1 cellular context compared by ENCODE assay signal in the genomic region with DNA sequence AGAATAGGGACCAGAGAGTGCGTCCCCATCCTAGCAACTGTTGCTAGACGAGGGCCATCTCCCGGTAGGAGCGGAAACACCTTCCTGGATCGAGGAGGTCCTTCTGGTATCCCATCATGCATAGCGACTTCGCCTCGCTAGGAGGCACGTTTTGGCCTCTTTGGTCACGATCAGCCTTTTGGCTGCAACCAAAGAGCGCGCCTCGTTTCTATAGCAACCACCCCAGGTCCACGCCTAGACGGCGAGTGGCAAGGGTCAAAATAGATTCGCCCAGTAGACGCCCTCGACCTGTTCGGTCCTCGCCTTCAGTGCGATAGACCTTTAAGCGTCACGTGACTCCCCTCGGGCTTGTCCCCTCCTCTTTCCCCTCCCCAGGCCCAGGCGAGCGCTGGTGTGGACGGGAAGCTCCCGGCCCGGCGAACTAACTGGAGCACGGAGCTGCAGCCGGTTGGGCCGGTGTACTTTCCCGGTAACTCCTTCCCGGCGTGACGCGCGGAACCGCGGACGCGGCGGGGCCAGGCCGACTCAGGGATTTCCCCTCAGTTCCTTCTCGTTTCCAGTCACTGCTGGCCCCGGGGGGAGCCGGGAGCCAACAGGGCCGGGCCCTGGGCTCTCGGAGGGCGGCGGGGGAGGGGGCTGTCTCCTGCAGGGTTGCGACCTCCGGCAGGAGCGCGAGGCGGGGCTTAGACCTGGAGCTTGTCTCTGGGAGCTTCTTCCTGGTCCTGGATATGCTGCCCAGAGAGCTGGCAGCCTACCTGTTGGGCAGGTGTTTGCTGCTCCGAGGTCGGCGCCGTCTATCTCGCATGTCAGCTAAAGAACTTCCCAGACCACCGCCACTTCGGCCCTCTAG.
A peak's percentile ranks its signal among the peaks of the same experiment; 100 is the strongest.
TF ChIP-seq lines count a peak whose summit lies in the region.

A gene (plus strand): TSS at position 359 of the 850 bp plus-strand sequence. CDS start 2,258 bp downstream, outside the sequence.

TF ChIP-seq in HepG2, 621 proteins besides CTCF, POLR2A, EP300 and RAD21 (continued from another document and continues in another):
- TF ChIP-seq, protein P1, sequence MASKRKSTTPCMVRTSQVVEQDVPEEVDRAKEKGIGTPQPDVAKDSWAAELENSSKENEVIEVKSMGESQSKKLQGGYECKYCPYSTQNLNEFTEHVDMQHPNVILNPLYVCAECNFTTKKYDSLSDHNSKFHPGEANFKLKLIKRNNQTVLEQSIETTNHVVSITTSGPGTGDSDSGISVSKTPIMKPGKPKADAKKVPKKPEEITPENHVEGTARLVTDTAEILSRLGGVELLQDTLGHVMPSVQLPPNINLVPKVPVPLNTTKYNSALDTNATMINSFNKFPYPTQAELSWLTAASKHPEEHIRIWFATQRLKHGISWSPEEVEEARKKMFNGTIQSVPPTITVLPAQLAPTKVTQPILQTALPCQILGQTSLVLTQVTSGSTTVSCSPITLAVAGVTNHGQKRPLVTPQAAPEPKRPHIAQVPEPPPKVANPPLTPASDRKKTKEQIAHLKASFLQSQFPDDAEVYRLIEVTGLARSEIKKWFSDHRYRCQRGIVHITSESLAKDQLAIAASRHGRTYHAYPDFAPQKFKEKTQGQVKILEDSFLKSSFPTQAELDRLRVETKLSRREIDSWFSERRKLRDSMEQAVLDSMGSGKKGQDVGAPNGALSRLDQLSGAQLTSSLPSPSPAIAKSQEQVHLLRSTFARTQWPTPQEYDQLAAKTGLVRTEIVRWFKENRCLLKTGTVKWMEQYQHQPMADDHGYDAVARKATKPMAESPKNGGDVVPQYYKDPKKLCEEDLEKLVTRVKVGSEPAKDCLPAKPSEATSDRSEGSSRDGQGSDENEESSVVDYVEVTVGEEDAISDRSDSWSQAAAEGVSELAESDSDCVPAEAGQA (IDR thresholded peaks at IDR 0.05; ENCODE audit: low read depth): 0 out of 2 replicates have a peak, but pooled peaks have one; percentile 65
- TF ChIP-seq, protein P1 (CRISPR knock-in tag; IDR thresholded peaks at IDR 0.05; ENCODE audit: borderline replicate concordance): no peak
- TF ChIP-seq MEIS1 (CRISPR knock-in tag; IDR thresholded peaks at IDR 0.05; ENCODE audit: borderline replicate concordance): peak; percentile 46; the same call in 1 of the 2 replicates
- TF ChIP-seq ZSCAN12 (CRISPR knock-in tag; IDR thresholded peaks at IDR 0.05): no peak
- TF ChIP-seq, protein P2, sequence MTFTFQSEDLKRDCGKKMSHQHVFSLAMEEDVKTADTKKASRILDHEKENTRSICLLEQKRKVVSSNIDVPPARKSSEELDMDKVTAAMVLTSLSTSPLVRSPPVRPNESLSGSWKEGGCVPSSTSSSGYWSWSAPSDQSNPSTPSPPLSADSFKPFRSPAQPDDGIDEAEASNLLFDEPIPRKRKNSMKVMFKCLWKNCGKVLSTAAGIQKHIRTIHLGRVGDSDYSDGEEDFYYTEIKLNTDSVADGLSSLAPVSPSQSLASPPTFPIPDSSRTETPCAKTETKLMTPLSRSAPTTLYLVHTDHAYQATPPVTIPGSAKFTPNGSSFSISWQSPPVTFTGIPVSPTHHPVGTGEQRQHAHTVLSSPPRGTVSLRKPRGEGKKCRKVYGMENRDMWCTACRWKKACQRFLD (CRISPR knock-in tag; IDR thresholded peaks at IDR 0.05; ENCODE audit: borderline replicate concordance): peak; percentile 75; the same call in 1 of the 2 replicates
- 0 out of 2 replicates have a peak, but pooled peaks have one; percentile 19 for TF ChIP-seq ZNF510 (CRISPR knock-in tag; IDR thresholded peaks at IDR 0.05; ENCODE audit: low read depth)
- no peak for TF ChIP-seq ZNF75D (CRISPR knock-in tag; IDR thresholded peaks at IDR 0.05; ENCODE audit: borderline replicate concordance)
- TF ChIP-seq, protein P3, sequence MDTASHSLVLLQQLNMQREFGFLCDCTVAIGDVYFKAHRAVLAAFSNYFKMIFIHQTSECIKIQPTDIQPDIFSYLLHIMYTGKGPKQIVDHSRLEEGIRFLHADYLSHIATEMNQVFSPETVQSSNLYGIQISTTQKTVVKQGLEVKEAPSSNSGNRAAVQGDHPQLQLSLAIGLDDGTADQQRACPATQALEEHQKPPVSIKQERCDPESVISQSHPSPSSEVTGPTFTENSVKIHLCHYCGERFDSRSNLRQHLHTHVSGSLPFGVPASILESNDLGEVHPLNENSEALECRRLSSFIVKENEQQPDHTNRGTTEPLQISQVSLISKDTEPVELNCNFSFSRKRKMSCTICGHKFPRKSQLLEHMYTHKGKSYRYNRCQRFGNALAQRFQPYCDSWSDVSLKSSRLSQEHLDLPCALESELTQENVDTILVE (CRISPR knock-in tag; IDR thresholded peaks at IDR 0.05): peak; percentile 98
- TF ChIP-seq, protein P4, sequence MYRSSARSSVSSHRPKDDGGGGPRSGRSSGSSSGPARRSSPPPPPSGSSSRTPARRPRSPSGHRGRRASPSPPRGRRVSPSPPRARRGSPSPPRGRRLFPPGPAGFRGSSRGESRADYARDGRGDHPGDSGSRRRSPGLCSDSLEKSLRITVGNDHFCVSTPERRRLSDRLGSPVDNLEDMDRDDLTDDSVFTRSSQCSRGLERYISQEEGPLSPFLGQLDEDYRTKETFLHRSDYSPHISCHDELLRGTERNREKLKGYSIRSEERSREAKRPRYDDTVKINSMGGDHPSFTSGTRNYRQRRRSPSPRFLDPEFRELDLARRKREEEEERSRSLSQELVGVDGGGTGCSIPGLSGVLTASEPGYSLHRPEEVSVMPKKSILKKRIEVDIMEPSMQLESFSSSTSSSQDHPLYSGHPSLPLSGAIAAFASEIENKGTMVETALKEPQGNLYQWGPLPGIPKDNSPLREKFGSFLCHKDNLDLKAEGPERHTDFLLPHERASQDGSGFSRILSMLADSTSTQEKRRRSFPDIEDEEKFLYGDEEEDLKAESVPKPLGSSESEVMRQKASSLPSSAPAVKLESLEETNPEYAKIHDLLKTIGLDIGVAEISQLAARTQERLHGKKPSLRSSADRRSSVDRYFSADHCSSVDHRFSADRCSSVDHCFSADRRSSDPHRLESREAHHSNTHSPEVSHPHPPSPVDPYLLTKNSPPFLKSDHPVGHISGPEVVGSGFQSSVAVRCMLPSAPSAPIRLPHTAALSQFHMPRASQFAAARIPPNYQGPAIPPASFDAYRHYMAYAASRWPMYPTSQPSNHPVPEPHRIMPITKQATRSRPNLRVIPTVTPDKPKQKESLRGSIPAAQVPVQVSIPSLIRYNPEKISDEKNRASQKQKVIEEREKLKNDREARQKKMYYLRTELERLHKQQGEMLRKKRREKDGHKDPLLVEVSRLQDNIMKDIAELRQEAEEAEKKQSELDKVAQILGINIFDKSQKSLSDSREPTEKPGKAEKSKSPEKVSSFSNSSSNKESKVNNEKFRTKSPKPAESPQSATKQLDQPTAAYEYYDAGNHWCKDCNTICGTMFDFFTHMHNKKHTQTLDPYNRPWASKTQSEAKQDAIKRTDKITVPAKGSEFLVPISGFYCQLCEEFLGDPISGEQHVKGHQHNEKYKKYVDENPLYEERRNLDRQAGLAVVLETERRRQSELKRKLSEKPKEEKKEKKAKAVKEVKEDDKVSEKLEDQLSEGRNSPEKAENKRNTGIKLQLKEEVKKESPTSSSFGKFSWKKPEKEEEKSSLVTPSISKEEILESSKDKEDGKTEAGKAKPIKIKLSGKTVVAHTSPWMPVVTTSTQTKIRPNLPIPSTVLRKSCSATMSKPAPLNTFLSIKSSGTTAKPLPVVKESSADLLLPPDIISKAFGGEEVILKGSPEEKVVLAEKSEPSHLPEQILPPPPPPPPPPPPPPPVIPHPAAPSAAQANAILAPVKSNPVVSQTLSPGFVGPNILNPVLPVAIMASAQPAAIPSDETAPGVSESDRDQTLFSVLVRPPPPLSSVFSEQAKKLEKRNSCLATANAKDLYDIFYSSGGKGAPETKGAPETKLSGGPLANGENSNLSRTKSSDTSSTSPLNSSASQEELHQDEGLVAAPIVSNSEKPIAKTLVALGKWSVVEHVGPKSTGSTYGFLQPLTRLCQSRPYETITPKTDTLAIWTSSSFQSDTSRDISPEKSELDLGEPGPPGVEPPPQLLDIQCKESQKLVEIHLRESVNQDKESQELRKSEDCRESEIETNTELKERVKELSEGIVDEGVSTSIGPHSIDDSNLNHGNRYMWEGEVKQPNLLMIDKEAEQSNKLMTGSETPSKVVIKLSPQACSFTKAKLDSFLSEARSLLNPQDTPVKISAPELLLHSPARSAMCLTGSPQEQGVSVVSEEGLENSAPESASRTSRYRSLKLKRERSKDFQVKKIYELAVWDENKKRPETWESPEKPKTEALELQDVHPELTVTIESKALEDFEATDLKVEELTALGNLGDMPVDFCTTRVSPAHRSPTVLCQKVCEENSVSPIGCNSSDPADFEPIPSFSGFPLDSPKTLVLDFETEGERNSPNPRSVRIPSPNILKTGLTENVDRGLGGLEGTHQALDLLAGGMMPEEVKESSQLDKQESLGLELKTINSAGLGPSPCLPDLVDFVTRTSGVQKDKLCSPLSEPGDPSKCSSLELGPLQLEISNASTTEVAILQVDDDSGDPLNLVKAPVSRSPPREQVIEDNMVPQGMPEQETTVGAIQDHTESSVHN (CRISPR knock-in tag; IDR thresholded peaks at IDR 0.05): 0 out of 2 replicates have a peak, but pooled peaks have one; percentile 32
- peak; percentile 74 for TF ChIP-seq HDAC2 (CRISPR knock-in tag; IDR thresholded peaks at IDR 0.05)
- peak; percentile 25; the same call in 1 of the 2 replicates for TF ChIP-seq HOXD1 (CRISPR knock-in tag; IDR thresholded peaks at IDR 0.05)
- TF ChIP-seq KAT7 (CRISPR knock-in tag; IDR thresholded peaks at IDR 0.05; ENCODE audit: borderline replicate concordance): no peak; the same call in 1 of the 2 replicates
- TF ChIP-seq, protein P5, sequence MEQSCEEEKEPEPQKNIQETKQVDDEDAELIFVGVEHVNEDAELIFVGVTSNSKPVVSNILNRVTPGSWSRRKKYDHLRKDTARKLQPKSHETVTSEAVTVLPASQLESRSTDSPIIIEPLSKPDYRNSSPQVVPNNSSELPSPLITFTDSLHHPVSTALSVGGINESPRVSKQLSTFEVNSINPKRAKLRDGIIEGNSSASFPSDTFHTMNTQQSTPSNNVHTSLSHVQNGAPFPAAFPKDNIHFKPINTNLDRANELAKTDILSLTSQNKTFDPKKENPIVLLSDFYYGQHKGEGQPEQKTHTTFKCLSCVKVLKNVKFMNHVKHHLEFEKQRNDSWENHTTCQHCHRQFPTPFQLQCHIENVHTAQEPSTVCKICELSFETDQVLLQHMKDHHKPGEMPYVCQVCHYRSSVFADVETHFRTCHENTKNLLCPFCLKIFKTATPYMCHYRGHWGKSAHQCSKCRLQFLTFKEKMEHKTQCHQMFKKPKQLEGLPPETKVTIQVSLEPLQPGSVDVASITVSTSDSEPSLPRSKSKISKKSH (CRISPR knock-in tag; IDR thresholded peaks at IDR 0.05; ENCODE audit: borderline replicate concordance): 0 out of 2 replicates have a peak, but pooled peaks have one; percentile 37
- peak; percentile 43; the same call in 1 of the 2 replicates for TF ChIP-seq ZNF274 (CRISPR knock-in tag; IDR thresholded peaks at IDR 0.05)
- TF ChIP-seq SNAI1 (CRISPR knock-in tag; IDR thresholded peaks at IDR 0.05; ENCODE audit: borderline replicate concordance): no peak
- 0 out of 2 replicates have a peak, but pooled peaks have one; percentile 62 for TF ChIP-seq ZNF552 (CRISPR knock-in tag; IDR thresholded peaks at IDR 0.05; ENCODE audit: borderline replicate concordance)
- TF ChIP-seq JARID2 (CRISPR knock-in tag; IDR thresholded peaks at IDR 0.05; ENCODE audit: insufficient replicate concordance): no peak
- no peak for TF ChIP-seq ZNF446 (CRISPR knock-in tag; IDR thresholded peaks at IDR 0.05)
- TF ChIP-seq, protein P6, sequence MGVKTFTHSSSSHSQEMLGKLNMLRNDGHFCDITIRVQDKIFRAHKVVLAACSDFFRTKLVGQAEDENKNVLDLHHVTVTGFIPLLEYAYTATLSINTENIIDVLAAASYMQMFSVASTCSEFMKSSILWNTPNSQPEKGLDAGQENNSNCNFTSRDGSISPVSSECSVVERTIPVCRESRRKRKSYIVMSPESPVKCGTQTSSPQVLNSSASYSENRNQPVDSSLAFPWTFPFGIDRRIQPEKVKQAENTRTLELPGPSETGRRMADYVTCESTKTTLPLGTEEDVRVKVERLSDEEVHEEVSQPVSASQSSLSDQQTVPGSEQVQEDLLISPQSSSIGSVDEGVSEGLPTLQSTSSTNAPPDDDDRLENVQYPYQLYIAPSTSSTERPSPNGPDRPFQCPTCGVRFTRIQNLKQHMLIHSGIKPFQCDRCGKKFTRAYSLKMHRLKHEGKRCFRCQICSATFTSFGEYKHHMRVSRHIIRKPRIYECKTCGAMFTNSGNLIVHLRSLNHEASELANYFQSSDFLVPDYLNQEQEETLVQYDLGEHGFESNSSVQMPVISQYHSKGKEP (CRISPR knock-in tag; IDR thresholded peaks at IDR 0.05): no peak
- TF ChIP-seq, protein P7, sequence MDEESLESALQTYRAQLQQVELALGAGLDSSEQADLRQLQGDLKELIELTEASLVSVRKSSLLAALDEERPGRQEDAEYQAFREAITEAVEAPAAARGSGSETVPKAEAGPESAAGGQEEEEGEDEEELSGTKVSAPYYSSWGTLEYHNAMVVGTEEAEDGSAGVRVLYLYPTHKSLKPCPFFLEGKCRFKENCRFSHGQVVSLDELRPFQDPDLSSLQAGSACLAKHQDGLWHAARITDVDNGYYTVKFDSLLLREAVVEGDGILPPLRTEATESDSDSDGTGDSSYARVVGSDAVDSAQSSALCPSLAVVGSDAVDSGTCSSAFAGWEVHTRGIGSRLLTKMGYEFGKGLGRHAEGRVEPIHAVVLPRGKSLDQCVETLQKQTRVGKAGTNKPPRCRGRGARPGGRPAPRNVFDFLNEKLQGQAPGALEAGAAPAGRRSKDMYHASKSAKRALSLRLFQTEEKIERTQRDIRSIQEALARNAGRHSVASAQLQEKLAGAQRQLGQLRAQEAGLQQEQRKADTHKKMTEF (CRISPR knock-in tag; IDR thresholded peaks at IDR 0.05): peak; percentile 96
- no peak for TF ChIP-seq FOXM1 (CRISPR knock-in tag; IDR thresholded peaks at IDR 0.05)
